ENCODE assay signal across 8 cellular contexts in genomic region chr4:98260579-98261290, GRCh38. TPM values are rescaled to one million over a fixed set of nuclear protein-coding genes. Genes with fewer than 3 reads are reported as not detected.
DNase-seq lines count a peak whose midpoint lies in the region; ATAC-seq and TF ChIP-seq lines count a peak whose summit lies in the region.

No MANE protein-coding gene starts in this region.

- H3K36me3 ChIP-seq in CD8-positive, alpha-beta T cell (ENCODE audit: insufficient read depth, low read length), result no peaks in the 10 kb centered on the region

- CTCF ChIA-PET in CD8-positive, alpha-beta T cell (lab: Charles Lee), result interaction anchor here (0.5 to 2.5 kb wide), 2 partner anchors 34 to 119 kb away, joined by 4 to 6 read pairs; no protein-coding TSS in a partner anchor
- CTCF ChIA-PET in activated CD4-positive, alpha-beta memory T cell treated with anti-CD3 and anti-CD28 coated beads, Interleukin-2, amount 10 ng/mL, durations not matched to agents 7 days and 5 days (lab: Charles Lee), result interaction anchor here (0.6 to 1.4 kb wide), 8 partner anchors 9 to 735 kb away, joined by 3 to 4 read pairs (median 3); partner anchors contain the start of genes EIF4E, METAP1 and STPG2

- peak overlapping the region; percentile 94 for H3K4me3 Mint-ChIP-seq in CD8-positive, alpha-beta T cell
- peak overlapping the region; percentile 92 for H3K4me3 Mint-ChIP-seq in activated CD4-positive, alpha-beta memory T cell treated with anti-CD3 and anti-CD28 coated beads, Interleukin-2, amount 10 ng/mL, durations not matched to agents 7 days and 5 days

- H3K36me3 Mint-ChIP-seq in CD8-positive, alpha-beta T cell, result peaks cover 9% of the 10 kb centered on the region
- peaks cover 19% of the 10 kb centered on the region for H3K36me3 Mint-ChIP-seq in activated CD4-positive, alpha-beta memory T cell treated with anti-CD3 and anti-CD28 coated beads, Interleukin-2, amount 10 ng/mL, durations not matched to agents 7 days and 5 days (ENCODE audit: low read depth)

- peak; percentile 67 to 94 (median 88) for DNase-seq in CD8-positive, alpha-beta T cell
- DNase-seq in NCI-H748 treated with DMSO at 0.1 percent for 48 hours (lab: John Stamatoyannopoulos, UW) (peak; percentile 81), ecto neural progenitor cell (ENCODE audit: low spot score) (peak; percentile 96), lung microvascular endothelial cell (ENCODE audit: low read depth in 2 of 2) (peak; percentile 98)
- peak; percentile 91 for DNase-seq in activated CD4-positive, alpha-beta memory T cell treated with anti-CD3 and anti-CD28 coated beads, Interleukin-2, amount 10 ng/mL, durations not matched to agents 7 days and 5 days
- DNase-seq in stimulated activated CD4-positive, alpha-beta T cell treated with anti-CD3 and anti-CD28 coated beads, TNF-alpha, amount 100 ng/mL, for 24 hours (ENCODE audit: low read depth in 3 of 3), result peak; percentile 84 to 95 (median 90)

- no peaks in the 10 kb centered on the region for H3K27me3 Mint-ChIP-seq in CD8-positive, alpha-beta T cell (ENCODE audit: low read depth)
- no peaks in the 10 kb centered on the region for H3K27me3 Mint-ChIP-seq in activated CD4-positive, alpha-beta memory T cell treated with anti-CD3 and anti-CD28 coated beads, Interleukin-2, amount 10 ng/mL, durations not matched to agents 7 days and 5 days

- H3K27me3 ChIP-seq in CD8-positive, alpha-beta T cell (ENCODE audit: insufficient read depth, low read length), result no peaks in the 10 kb centered on the region

- no peaks in the 10 kb centered on the region for H3K9me3 Mint-ChIP-seq in CD8-positive, alpha-beta T cell
- no peaks in the 10 kb centered on the region for H3K9me3 Mint-ChIP-seq in activated CD4-positive, alpha-beta memory T cell treated with anti-CD3 and anti-CD28 coated beads, Interleukin-2, amount 10 ng/mL, durations not matched to agents 7 days and 5 days

- peak overlapping the region; percentile 77 for H3K27ac ChIP-seq in CD8-positive, alpha-beta T cell (ENCODE audit: low read depth, low read length)

- no peak for TF ChIP-seq CTCF in CD8-positive, alpha-beta T cell (IDR thresholded peaks at IDR 0.05)

- H3K27ac Mint-ChIP-seq in CD8-positive, alpha-beta T cell, result peak overlapping the region; percentile 95
- peak overlapping the region; percentile 93 for H3K27ac Mint-ChIP-seq in activated CD4-positive, alpha-beta memory T cell treated with anti-CD3 and anti-CD28 coated beads, Interleukin-2, amount 10 ng/mL, durations not matched to agents 7 days and 5 days

- peak overlapping the region; percentile 89 for H3K4me3 ChIP-seq in CD8-positive, alpha-beta T cell (ENCODE audit: low read depth, low read length)

- H3K4me1 Mint-ChIP-seq in CD8-positive, alpha-beta T cell (ENCODE audit: low read depth), result peaks cover 51% of the 10 kb centered on the region
- peaks cover 44% of the 10 kb centered on the region for H3K4me1 Mint-ChIP-seq in activated CD4-positive, alpha-beta memory T cell treated with anti-CD3 and anti-CD28 coated beads, Interleukin-2, amount 10 ng/mL, durations not matched to agents 7 days and 5 days

- POLR2A ChIA-PET in CD8-positive, alpha-beta T cell (lab: Charles Lee), result interaction anchor here (0.7 to 3.0 kb wide), 9 partner anchors 9 to 1686 kb away, joined by 3 to 15 read pairs (median 5); partner anchors contain the start of genes DNAJB14, EIF4E, METAP1 and STPG2
- POLR2A ChIA-PET in activated CD4-positive, alpha-beta memory T cell treated with anti-CD3 and anti-CD28 coated beads, Interleukin-2, amount 10 ng/mL, durations not matched to agents 7 days and 5 days (lab: Charles Lee), result interaction anchor here (0.7 to 3.8 kb wide), 21 partner anchors 10 to 1688 kb away, joined by 3 to 32 read pairs (median 6); partner anchors contain the start of genes ADH5, EIF4E, METAP1 and STPG2

- no peaks in the 10 kb centered on the region for H3K9me3 ChIP-seq in CD8-positive, alpha-beta T cell (ENCODE audit: low read length)

- peaks cover 27% of the 10 kb centered on the region for H3K4me1 ChIP-seq in CD8-positive, alpha-beta T cell (ENCODE audit: insufficient read depth, low read length)

- intact Hi-C loops in CD8-positive, alpha-beta T cell (cut with DNase I, micrococcal nuclease), result loop anchor here (1.0 to 10.0 kb wide), 14 partner anchors 94 to 1690 kb away; partner anchors contain the start of genes ADH5 (in 2 of the 2), EIF4E (in 2 of the 2), TRMT10A (in 2 of the 2) and DNAJB14 (in 1 of the 2)

- peak; percentile 72 for ATAC-seq in CD8-positive, alpha-beta T cell
- peak; percentile 89 for ATAC-seq in GM19397 (IDR thresholded peaks at IDR 0.05; ENCODE audit: unreplicated experiment)
- peak; percentile 78 for ATAC-seq in HG03558 (IDR thresholded peaks at IDR 0.05; ENCODE audit: extremely low read depth, unreplicated experiment)

RNA-seq across cellular contexts. Expression of gene RAP1GDS1, which starts 0.4 kb away (rescaled TPM):
- total RNA-seq in CD8-positive, alpha-beta T cell, result 10 to 100 TPM; 15.3 to 15.6 TPM
- 10 to 100 TPM; 46.1 to 50.4 TPM for total RNA-seq in activated CD4-positive, alpha-beta memory T cell treated with anti-CD3 and anti-CD28 coated beads, Interleukin-2, amount 10 ng/mL, durations not matched to agents 7 days and 5 days
- total RNA-seq in lung microvascular endothelial cell, result 42.5 and 44.8 TPM in 2 replicates

Comparison
In these comparisons a context has a peak if more than half of its experiments do, and no peak if none do; other contexts are left out.
1. Peak in every context shown above with its lines: DNase-seq, ATAC-seq, H3K4me3 ChIP-seq and H3K27ac ChIP-seq.